Comparison of ENCODE assay signal across 1 cellular context in the genomic region with DNA sequence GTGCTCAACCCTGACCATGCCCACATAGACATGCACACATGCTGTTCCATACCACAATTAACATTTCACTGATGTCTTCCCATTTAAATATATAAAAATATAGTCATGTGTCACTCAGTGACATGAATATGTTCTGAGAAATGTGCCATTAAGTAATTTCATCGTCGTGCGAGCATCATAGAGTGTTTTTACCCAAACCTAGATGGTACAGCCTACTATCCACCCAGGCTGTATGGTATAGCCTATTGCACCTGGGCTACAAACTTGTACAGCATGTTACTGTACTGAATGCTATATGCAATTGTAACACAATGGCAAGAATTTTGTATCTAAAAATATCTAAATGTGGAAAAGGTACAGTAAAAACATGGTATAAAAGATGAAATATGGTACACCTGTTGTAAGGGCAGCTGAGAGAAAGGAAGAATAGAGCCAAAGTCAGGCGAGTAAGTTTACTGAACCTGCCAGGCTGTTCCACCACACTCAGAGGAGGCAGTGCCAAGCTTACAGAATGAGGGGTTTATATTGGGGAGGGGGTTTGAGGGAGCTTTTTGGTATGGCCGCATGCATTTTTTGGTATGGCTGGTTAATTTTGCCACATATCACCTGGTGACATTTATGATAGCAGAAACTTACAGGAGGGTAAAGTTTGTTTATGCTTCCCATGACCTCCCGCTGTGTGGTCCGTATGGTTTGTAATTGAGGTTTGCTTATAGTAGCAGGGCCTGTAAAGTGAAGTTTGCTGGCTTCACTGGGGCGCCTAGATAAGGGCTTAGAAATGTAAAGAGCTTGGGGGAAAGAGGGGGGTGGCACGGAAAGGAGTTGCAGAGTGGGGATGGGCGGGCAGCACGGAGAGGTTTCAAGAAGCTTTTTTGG.
TF ChIP-seq lines count a peak whose summit lies in the region.

No MANE protein-coding gene starts in this region.

TF ChIP-seq in K562, 482 proteins besides CTCF, POLR2A, EP300 and RAD21 (continued from another document and continues in another):
- TF ChIP-seq, protein P1, sequence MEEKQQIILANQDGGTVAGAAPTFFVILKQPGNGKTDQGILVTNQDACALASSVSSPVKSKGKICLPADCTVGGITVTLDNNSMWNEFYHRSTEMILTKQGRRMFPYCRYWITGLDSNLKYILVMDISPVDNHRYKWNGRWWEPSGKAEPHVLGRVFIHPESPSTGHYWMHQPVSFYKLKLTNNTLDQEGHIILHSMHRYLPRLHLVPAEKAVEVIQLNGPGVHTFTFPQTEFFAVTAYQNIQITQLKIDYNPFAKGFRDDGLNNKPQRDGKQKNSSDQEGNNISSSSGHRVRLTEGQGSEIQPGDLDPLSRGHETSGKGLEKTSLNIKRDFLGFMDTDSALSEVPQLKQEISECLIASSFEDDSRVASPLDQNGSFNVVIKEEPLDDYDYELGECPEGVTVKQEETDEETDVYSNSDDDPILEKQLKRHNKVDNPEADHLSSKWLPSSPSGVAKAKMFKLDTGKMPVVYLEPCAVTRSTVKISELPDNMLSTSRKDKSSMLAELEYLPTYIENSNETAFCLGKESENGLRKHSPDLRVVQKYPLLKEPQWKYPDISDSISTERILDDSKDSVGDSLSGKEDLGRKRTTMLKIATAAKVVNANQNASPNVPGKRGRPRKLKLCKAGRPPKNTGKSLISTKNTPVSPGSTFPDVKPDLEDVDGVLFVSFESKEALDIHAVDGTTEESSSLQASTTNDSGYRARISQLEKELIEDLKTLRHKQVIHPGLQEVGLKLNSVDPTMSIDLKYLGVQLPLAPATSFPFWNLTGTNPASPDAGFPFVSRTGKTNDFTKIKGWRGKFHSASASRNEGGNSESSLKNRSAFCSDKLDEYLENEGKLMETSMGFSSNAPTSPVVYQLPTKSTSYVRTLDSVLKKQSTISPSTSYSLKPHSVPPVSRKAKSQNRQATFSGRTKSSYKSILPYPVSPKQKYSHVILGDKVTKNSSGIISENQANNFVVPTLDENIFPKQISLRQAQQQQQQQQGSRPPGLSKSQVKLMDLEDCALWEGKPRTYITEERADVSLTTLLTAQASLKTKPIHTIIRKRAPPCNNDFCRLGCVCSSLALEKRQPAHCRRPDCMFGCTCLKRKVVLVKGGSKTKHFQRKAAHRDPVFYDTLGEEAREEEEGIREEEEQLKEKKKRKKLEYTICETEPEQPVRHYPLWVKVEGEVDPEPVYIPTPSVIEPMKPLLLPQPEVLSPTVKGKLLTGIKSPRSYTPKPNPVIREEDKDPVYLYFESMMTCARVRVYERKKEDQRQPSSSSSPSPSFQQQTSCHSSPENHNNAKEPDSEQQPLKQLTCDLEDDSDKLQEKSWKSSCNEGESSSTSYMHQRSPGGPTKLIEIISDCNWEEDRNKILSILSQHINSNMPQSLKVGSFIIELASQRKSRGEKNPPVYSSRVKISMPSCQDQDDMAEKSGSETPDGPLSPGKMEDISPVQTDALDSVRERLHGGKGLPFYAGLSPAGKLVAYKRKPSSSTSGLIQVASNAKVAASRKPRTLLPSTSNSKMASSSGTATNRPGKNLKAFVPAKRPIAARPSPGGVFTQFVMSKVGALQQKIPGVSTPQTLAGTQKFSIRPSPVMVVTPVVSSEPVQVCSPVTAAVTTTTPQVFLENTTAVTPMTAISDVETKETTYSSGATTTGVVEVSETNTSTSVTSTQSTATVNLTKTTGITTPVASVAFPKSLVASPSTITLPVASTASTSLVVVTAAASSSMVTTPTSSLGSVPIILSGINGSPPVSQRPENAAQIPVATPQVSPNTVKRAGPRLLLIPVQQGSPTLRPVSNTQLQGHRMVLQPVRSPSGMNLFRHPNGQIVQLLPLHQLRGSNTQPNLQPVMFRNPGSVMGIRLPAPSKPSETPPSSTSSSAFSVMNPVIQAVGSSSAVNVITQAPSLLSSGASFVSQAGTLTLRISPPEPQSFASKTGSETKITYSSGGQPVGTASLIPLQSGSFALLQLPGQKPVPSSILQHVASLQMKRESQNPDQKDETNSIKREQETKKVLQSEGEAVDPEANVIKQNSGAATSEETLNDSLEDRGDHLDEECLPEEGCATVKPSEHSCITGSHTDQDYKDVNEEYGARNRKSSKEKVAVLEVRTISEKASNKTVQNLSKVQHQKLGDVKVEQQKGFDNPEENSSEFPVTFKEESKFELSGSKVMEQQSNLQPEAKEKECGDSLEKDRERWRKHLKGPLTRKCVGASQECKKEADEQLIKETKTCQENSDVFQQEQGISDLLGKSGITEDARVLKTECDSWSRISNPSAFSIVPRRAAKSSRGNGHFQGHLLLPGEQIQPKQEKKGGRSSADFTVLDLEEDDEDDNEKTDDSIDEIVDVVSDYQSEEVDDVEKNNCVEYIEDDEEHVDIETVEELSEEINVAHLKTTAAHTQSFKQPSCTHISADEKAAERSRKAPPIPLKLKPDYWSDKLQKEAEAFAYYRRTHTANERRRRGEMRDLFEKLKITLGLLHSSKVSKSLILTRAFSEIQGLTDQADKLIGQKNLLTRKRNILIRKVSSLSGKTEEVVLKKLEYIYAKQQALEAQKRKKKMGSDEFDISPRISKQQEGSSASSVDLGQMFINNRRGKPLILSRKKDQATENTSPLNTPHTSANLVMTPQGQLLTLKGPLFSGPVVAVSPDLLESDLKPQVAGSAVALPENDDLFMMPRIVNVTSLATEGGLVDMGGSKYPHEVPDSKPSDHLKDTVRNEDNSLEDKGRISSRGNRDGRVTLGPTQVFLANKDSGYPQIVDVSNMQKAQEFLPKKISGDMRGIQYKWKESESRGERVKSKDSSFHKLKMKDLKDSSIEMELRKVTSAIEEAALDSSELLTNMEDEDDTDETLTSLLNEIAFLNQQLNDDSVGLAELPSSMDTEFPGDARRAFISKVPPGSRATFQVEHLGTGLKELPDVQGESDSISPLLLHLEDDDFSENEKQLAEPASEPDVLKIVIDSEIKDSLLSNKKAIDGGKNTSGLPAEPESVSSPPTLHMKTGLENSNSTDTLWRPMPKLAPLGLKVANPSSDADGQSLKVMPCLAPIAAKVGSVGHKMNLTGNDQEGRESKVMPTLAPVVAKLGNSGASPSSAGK (IDR thresholded peaks at IDR 0.05) = no peak
- TF ChIP-seq, protein P2, sequence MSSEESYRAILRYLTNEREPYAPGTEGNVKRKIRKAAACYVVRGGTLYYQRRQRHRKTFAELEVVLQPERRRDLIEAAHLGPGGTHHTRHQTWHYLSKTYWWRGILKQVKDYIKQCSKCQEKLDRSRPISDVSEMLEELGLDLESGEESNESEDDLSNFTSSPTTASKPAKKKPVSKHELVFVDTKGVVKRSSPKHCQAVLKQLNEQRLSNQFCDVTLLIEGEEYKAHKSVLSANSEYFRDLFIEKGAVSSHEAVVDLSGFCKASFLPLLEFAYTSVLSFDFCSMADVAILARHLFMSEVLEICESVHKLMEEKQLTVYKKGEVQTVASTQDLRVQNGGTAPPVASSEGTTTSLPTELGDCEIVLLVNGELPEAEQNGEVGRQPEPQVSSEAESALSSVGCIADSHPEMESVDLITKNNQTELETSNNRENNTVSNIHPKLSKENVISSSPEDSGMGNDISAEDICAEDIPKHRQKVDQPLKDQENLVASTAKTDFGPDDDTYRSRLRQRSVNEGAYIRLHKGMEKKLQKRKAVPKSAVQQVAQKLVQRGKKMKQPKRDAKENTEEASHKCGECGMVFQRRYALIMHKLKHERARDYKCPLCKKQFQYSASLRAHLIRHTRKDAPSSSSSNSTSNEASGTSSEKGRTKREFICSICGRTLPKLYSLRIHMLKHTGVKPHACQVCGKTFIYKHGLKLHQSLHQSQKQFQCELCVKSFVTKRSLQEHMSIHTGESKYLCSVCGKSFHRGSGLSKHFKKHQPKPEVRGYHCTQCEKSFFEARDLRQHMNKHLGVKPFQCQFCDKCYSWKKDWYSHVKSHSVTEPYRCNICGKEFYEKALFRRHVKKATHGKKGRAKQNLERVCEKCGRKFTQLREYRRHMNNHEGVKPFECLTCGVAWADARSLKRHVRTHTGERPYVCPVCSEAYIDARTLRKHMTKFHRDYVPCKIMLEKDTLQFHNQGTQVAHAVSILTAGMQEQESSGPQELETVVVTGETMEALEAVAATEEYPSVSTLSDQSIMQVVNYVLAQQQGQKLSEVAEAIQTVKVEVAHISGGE (CRISPR knock-in tag; IDR thresholded peaks at IDR 0.05) = no peak
- TF ChIP-seq ZBTB1 (CRISPR knock-in tag; IDR thresholded peaks at IDR 0.05; ENCODE audit: borderline replicate concordance, low read depth) (no peak), TOE1 (IDR thresholded peaks at IDR 0.05; ENCODE audit: borderline replicate concordance) (no peak), TOE1 (CRISPR knock-in tag; IDR thresholded peaks at IDR 0.05; ENCODE audit: borderline replicate concordance, low read depth) (no peak), ARHGAP35 (IDR thresholded peaks at IDR 0.05; ENCODE audit: partially characterized antibody) (no peak), KLF1 (tag; IDR thresholded peaks at IDR 0.05) (no peak), XRCC5 (IDR thresholded peaks at IDR 0.05; ENCODE audit: low read depth, low read length) (no peak), ZNF431 (CRISPR knock-in tag; IDR thresholded peaks at IDR 0.05) (no peak), KLF13 (tag; IDR thresholded peaks at IDR 0.05; ENCODE audit: borderline replicate concordance, low read depth) (no peak)
- TF ChIP-seq, protein P3, sequence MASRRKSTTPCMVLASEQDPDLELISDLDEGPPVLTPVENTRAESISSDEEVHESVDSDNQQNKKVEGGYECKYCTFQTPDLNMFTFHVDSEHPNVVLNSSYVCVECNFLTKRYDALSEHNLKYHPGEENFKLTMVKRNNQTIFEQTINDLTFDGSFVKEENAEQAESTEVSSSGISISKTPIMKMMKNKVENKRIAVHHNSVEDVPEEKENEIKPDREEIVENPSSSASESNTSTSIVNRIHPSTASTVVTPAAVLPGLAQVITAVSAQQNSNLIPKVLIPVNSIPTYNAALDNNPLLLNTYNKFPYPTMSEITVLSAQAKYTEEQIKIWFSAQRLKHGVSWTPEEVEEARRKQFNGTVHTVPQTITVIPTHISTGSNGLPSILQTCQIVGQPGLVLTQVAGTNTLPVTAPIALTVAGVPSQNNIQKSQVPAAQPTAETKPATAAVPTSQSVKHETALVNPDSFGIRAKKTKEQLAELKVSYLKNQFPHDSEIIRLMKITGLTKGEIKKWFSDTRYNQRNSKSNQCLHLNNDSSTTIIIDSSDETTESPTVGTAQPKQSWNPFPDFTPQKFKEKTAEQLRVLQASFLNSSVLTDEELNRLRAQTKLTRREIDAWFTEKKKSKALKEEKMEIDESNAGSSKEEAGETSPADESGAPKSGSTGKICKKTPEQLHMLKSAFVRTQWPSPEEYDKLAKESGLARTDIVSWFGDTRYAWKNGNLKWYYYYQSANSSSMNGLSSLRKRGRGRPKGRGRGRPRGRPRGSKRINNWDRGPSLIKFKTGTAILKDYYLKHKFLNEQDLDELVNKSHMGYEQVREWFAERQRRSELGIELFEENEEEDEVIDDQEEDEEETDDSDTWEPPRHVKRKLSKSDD (conservative IDR thresholded peaks at IDR 0.05; ENCODE audit: low read length) = no peak
- TF ChIP-seq, protein P4, sequence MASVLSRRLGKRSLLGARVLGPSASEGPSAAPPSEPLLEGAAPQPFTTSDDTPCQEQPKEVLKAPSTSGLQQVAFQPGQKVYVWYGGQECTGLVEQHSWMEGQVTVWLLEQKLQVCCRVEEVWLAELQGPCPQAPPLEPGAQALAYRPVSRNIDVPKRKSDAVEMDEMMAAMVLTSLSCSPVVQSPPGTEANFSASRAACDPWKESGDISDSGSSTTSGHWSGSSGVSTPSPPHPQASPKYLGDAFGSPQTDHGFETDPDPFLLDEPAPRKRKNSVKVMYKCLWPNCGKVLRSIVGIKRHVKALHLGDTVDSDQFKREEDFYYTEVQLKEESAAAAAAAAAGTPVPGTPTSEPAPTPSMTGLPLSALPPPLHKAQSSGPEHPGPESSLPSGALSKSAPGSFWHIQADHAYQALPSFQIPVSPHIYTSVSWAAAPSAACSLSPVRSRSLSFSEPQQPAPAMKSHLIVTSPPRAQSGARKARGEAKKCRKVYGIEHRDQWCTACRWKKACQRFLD (CRISPR knock-in tag; IDR thresholded peaks at IDR 0.05) = no peak
- TF ChIP-seq, protein P5, sequence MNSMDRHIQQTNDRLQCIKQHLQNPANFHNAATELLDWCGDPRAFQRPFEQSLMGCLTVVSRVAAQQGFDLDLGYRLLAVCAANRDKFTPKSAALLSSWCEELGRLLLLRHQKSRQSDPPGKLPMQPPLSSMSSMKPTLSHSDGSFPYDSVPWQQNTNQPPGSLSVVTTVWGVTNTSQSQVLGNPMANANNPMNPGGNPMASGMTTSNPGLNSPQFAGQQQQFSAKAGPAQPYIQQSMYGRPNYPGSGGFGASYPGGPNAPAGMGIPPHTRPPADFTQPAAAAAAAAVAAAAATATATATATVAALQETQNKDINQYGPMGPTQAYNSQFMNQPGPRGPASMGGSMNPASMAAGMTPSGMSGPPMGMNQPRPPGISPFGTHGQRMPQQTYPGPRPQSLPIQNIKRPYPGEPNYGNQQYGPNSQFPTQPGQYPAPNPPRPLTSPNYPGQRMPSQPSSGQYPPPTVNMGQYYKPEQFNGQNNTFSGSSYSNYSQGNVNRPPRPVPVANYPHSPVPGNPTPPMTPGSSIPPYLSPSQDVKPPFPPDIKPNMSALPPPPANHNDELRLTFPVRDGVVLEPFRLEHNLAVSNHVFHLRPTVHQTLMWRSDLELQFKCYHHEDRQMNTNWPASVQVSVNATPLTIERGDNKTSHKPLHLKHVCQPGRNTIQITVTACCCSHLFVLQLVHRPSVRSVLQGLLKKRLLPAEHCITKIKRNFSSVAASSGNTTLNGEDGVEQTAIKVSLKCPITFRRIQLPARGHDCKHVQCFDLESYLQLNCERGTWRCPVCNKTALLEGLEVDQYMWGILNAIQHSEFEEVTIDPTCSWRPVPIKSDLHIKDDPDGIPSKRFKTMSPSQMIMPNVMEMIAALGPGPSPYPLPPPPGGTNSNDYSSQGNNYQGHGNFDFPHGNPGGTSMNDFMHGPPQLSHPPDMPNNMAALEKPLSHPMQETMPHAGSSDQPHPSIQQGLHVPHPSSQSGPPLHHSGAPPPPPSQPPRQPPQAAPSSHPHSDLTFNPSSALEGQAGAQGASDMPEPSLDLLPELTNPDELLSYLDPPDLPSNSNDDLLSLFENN (IDR thresholded peaks at IDR 0.05; ENCODE audit: low read depth in 2 of 2, low read length in 2 of 2) = no peak
- TF ChIP-seq, protein P6, sequence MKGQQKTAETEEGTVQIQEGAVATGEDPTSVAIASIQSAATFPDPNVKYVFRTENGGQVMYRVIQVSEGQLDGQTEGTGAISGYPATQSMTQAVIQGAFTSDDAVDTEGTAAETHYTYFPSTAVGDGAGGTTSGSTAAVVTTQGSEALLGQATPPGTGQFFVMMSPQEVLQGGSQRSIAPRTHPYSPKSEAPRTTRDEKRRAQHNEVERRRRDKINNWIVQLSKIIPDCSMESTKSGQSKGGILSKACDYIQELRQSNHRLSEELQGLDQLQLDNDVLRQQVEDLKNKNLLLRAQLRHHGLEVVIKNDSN (CRISPR knock-in tag; IDR thresholded peaks at IDR 0.05) = no peak
- TF ChIP-seq, protein P7, sequence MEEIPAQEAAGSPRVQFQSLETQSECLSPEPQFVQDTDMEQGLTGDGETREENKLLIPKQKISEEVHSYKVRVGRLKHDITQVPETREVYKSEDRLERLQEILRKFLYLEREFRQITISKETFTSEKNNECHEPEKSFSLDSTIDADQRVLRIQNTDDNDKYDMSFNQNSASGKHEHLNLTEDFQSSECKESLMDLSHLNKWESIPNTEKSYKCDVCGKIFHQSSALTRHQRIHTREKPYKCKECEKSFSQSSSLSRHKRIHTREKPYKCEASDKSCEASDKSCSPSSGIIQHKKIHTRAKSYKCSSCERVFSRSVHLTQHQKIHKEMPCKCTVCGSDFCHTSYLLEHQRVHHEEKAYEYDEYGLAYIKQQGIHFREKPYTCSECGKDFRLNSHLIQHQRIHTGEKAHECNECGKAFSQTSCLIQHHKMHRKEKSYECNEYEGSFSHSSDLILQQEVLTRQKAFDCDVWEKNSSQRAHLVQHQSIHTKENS (CRISPR knock-in tag; IDR thresholded peaks at IDR 0.05) = no peak
